14 cellular contexts compared by ENCODE assay signal in the genomic region with DNA sequence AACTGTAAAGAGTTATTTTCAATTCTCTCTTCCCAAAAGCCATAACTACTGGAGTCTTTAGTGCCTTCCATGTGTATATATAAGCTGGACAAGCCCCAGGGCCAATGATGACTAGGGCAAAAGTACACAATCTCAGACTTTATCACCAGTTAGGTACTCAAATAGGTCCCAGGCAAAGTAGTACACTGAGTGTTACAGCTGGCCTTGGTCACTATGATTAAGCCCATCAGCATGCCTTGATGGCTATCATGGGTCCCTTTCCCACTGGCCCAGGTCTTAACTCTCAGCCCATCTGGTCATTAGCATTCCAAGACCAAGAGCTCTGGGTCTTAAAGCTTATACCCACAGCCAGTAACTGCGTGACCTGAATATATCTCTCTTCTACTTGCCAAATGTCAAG.
DNase-seq lines count a peak whose midpoint lies in the region; ATAC-seq, FAIRE-seq and TF ChIP-seq lines count a peak whose summit lies in the region.
"Had no signal": no experiment of that assay in that cellular context is flagged by ENCODE, and none has a peak within 500 bp of the region (broad histone marks: within the 10 kb centered on the region; RNA-seq: fewer than 3 reads in every experiment).

No MANE protein-coding gene starts in this region.

- TF ChIP-seq EP300 in A549 (IDR thresholded peaks at IDR 0.05), result no peak

- no peak overlapping the region for H3K4me3 ChIP-seq in A549
- no peak overlapping the region for H3K4me3 ChIP-seq in brain microvascular endothelial cell (ENCODE audit: low read depth, low read length)
- no peak overlapping the region for H3K4me3 ChIP-seq in BE2C (ENCODE audit: low read depth, low read length)
- H3K4me3 ChIP-seq in heart right ventricle, result no peak overlapping the region
- H3K4me3 ChIP-seq: esophagus muscularis mucosa had no signal

- WGBS in A549 (ENCODE audit: missing lambda C conversion rate), result 85% methylated on average over 1 of the region's 1 CpG
- 90 to 95% methylated on average over 1 of the region's 1 CpG for WGBS in heart right ventricle, 2 donors

- CTCF ChIA-PET in A549 (lab: Yijun Ruan, JAX), result interaction anchor here (0.9 to 11.8 kb wide), 8 partner anchors 18 to 157 kb away, joined by 3 to 235 read pairs (median 34); no protein-coding TSS in a partner anchor

- H3K4me1 ChIP-seq in A549 (peaks cover 21% of the 10 kb centered on the region), BE2C (peaks cover 3% of the 10 kb centered on the region; the same call in 1 of the 2 replicates), heart right ventricle (peaks cover 0 to 15% (median 4%) of the 10 kb centered on the region in 9 donors)

- TF ChIP-seq CTCF in A549 (IDR thresholded peaks at IDR 0.05) (no peak), brain microvascular endothelial cell (IDR thresholded peaks at IDR 0.05; ENCODE audit: low read depth, low read length, missing control alignments) (no peak), BE2C (IDR thresholded peaks at IDR 0.05; ENCODE audit: low read depth, low read length) (no peak), heart right ventricle (IDR thresholded peaks at IDR 0.05) (no peak)

- ATAC-seq in A549, result peak in 1 of 2 experiments; percentile 66; a peak in 3 of 6 replicates
- peak; percentile 86 for ATAC-seq in left colon
- no peak for ATAC-seq in GM18502 (IDR thresholded peaks at IDR 0.05; ENCODE audit: poor library complexity, unreplicated experiment)
- ATAC-seq in heart right ventricle, result no peak
- ATAC-seq: activated CD8-positive, alpha-beta memory T cell treated with anti-CD3 and anti-CD28 coated beads, Interleukin-2, amount 10 ng/mL, durations not matched to agents 7 days and 5 days had no signal

- H3K4me2 ChIP-seq in A549, result peak overlapping the region; percentile 10; the same call in 2 of the 3 replicates

- H3K27ac ChIP-seq in A549, result peak overlapping the region in 1 of 2 experiments; percentile 47; a peak in 2 of 6 replicates
- peak overlapping the region; percentile 37 for H3K27ac ChIP-seq in brain microvascular endothelial cell
- no peak overlapping the region for H3K27ac ChIP-seq in heart right ventricle
- H3K27ac ChIP-seq: esophagus muscularis mucosa had no signal

- H3K27me3 ChIP-seq in brain microvascular endothelial cell (replicated peaks) (no peaks in the 10 kb centered on the region), BE2C (no peaks in the 10 kb centered on the region), heart right ventricle (no peaks in the 10 kb centered on the region)
- H3K27me3 ChIP-seq: esophagus muscularis mucosa had no signal

- in situ Hi-C loops in brain microvascular endothelial cell (cut with HindIII; ENCODE audit: low pct_ligation_motif_present, low sequenced_read_pairs), result no loop called here

- H3K36me3 ChIP-seq in brain microvascular endothelial cell (replicated peaks) (no peaks in the 10 kb centered on the region), BE2C (no peaks in the 10 kb centered on the region), heart right ventricle (no peaks in the 10 kb centered on the region)
- H3K36me3 ChIP-seq: esophagus muscularis mucosa had no signal

- no peak for FAIRE-seq in A549 (lab: Jason Lieb, UNC)

- DNase-seq in A549 (ENCODE audit: low read depth in 1 of 2, low spot score in 1 of 2) (peak in 1 of 2 experiments; percentile 41), LoVo (ENCODE audit: low spot score) (peak; percentile 49), brain microvascular endothelial cell (peak; percentile 53), left colon (peak in 1 of 2 donors; percentile 49), BE2C (no peak), heart right ventricle (no peak), dedifferentiated amniotic fluid mesenchymal stem cell (ENCODE audit: extremely low spot score) (no peak)
- DNase-seq: activated CD8-positive, alpha-beta memory T cell treated with anti-CD3 and anti-CD28 coated beads, Interleukin-2, amount 10 ng/mL, durations not matched to agents 7 days and 5 days; activated naive CD4-positive, alpha-beta T cell treated with anti-CD3 and anti-CD28 coated beads for 36 hours; NCI-H187 treated with DMSO at 0.1 percent for 48 hours; NCI-H526 treated with DMSO at 0.1 percent for 48 hours; Right ventricle myocardium superior had no signal

- POLR2A ChIA-PET in A549 (lab: Yijun Ruan, JAX), result interaction anchor here (3.2 kb wide), 1 partner anchor 49 kb away, joined by 19 read pairs; no protein-coding TSS in a partner anchor

- TF ChIP-seq RAD21 in A549 (conservative IDR thresholded peaks at IDR 0.05 in 1 of 2, IDR thresholded peaks at IDR 0.05 in 1 of 2), result no peak

- no peaks in the 10 kb centered on the region for H3K9me3 ChIP-seq in A549
- H3K9me3 ChIP-seq in BE2C, result no peaks in the 10 kb centered on the region
- peaks cover 0 to 6% (median 0%) of the 10 kb centered on the region in 11 donors for H3K9me3 ChIP-seq in heart right ventricle
- H3K9me3 ChIP-seq: esophagus muscularis mucosa had no signal

- intact Hi-C loops in left colon (cut with DNase I, micrococcal nuclease), result no loop called here
- intact Hi-C loops in heart right ventricle (cut with DNase I), result no loop called here

- TF ChIP-seq POLR2A in A549 (IDR thresholded peaks at IDR 0.05; ENCODE audit: low read length), result no peak

TF ChIP-seq in A549, 52 proteins besides CTCF, POLR2A, EP300 and RAD21:
- TF ChIP-seq GATA3 (IDR thresholded peaks at IDR 0.05; ENCODE audit: borderline replicate concordance) (peak; percentile 46; the same call in 1 of the 2 replicates), CHD2 (IDR thresholded peaks at IDR 0.05; ENCODE audit: low read length, partially characterized antibody) (no peak)

Comparison
In these comparisons a context has a peak if more than half of its experiments do, and no peak if none do; other contexts are left out.
1. DNase-seq: peak in LoVo (single experiment) and brain microvascular endothelial cell (single experiment); none in BE2C (single experiment), heart right ventricle (0 of 2) and dedifferentiated amniotic fluid mesenchymal stem cell (single experiment).